8 cellular contexts compared by ENCODE assay signal in the genomic region with DNA sequence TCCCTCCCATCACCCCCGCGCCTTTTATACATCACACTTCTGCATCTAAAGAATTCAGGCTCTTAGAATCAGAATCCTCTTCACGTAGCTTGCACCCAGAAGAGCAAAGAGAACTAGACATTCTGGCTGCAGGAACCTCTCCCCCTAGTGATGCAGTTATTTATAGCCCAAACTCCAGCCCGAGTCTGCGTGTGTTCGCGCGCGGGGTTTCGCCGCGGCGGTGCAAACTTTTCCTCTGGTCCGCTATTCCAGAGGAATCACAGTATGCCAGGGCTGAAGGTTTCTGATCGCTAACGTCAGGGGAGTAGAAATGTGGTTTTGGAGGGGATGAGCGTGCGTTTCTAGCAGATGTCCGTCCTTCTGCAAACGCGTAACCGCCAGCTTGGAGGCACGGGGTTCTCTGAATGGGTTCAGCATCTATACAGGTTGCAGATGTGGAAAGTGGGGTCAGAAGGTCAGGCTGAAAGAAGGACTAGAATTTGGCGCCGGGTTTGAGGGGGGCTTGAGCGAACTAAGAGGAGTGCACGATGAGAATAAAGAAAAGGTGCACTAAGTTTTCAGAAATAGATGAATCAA. TPM values are rescaled to one million over a fixed set of nuclear protein-coding genes. Genes with fewer than 3 reads are reported as not detected.
DNase-seq lines count a peak whose midpoint lies in the region; ATAC-seq and TF ChIP-seq lines count a peak whose summit lies in the region.

No MANE protein-coding gene starts in this region.

- peak overlapping the region in 1 of 8 donors; percentile 47 for H3K27ac Mint-ChIP-seq in CD8-positive, alpha-beta memory T cell
- no peak overlapping the region for H3K27ac Mint-ChIP-seq in naive thymus-derived CD8-positive, alpha-beta T cell

- no peak overlapping the region for H3K9ac ChIP-seq in KMS-11

- H4K20me1 ChIP-seq in KMS-11 (ENCODE audit: insufficient read depth) = no peaks in the 10 kb centered on the region

- TF ChIP-seq CTCF in KMS-11 (conservative IDR thresholded peaks at IDR 0.05; ENCODE audit: low read depth, low read length) = no peak; the same call in 1 of the 2 replicates

- peak overlapping the region in 5 of 7 donors; percentile 8 to 62 (median 45) for H3K4me3 Mint-ChIP-seq in CD8-positive, alpha-beta memory T cell
- peak overlapping the region in 9 of 10 donors; percentile 48 to 81 (median 66) for H3K4me3 Mint-ChIP-seq in naive thymus-derived CD8-positive, alpha-beta T cell

- H2AFZ ChIP-seq in KMS-11 (ENCODE audit: low read depth) = peak overlapping the region; percentile 79

- POLR2A ChIA-PET in CD8-positive, alpha-beta memory T cell (lab: Charles Lee) = no interaction called here
- POLR2A ChIA-PET in naive thymus-derived CD8-positive, alpha-beta T cell (lab: Charles Lee) = no interaction called here

- no peak for DNase-seq in CD8-positive, alpha-beta memory T cell
- no peak for DNase-seq in naive thymus-derived CD8-positive, alpha-beta T cell
- no peak for DNase-seq in central memory CD4-positive, alpha-beta T cell
- DNase-seq in DMS79 (lab: John Stamatoyannopoulos, UW) = no peak
- DNase-seq in cerebellar cortex (ENCODE audit: low spot score) = no peak

- peaks cover 0 to 19% (median 5%) of the 10 kb centered on the region in 5 donors for H3K9me3 Mint-ChIP-seq in CD8-positive, alpha-beta memory T cell
- peaks cover 0 to 10% (median 0%) of the 10 kb centered on the region in 9 donors for H3K9me3 Mint-ChIP-seq in naive thymus-derived CD8-positive, alpha-beta T cell

- ATAC-seq in naive thymus-derived CD8-positive, alpha-beta T cell = no peak
- no peak for ATAC-seq in HG03439 (IDR thresholded peaks at IDR 0.05; ENCODE audit: unreplicated experiment)

- no peaks in the 10 kb centered on the region for H3K79me2 ChIP-seq in KMS-11 (ENCODE audit: insufficient read depth, low read depth)

- no peaks in the 10 kb centered on the region for H3K36me3 Mint-ChIP-seq in CD8-positive, alpha-beta memory T cell
- H3K36me3 Mint-ChIP-seq in naive thymus-derived CD8-positive, alpha-beta T cell = no peaks in the 10 kb centered on the region

- no peaks in the 10 kb centered on the region for H3K4me1 ChIP-seq in CD8-positive, alpha-beta memory T cell (ENCODE audit: insufficient read depth, low read length)
- peaks cover 4% of the 10 kb centered on the region for H3K4me1 ChIP-seq in KMS-11 (ENCODE audit: low read depth, poor library complexity, severe bottlenecking)

- no peak overlapping the region for H3K27ac ChIP-seq in CD8-positive, alpha-beta memory T cell (ENCODE audit: low read depth, low read length)
- H3K27ac ChIP-seq in KMS-11 = no peak overlapping the region
- peak overlapping the region; percentile 4 for H3K27ac ChIP-seq in cingulate gyrus (ENCODE audit: low read depth, low read length)

- CTCF ChIA-PET in CD8-positive, alpha-beta memory T cell (lab: Charles Lee) = no interaction called here

- H3K9me3 ChIP-seq in CD8-positive, alpha-beta memory T cell (ENCODE audit: low read length) = no peaks in the 10 kb centered on the region

- H3K4me3 ChIP-seq in CD8-positive, alpha-beta memory T cell (ENCODE audit: low read length) = no peak overlapping the region
- H3K4me3 ChIP-seq in KMS-11 (IDR thresholded peaks at IDR 0.05; ENCODE audit: insufficient read depth, low read depth, low read length) = no peak overlapping the region

- peaks cover 14% of the 10 kb centered on the region for H3K27me3 ChIP-seq in CD8-positive, alpha-beta memory T cell (ENCODE audit: insufficient read depth, low read length, poor library complexity, severe bottlenecking)
- H3K27me3 ChIP-seq in KMS-11 (ENCODE audit: insufficient read depth, low read depth) = no peaks in the 10 kb centered on the region

- no peaks in the 10 kb centered on the region for H3K36me3 ChIP-seq in CD8-positive, alpha-beta memory T cell (ENCODE audit: insufficient read depth, low read length)
- no peaks in the 10 kb centered on the region for H3K36me3 ChIP-seq in KMS-11 (ENCODE audit: insufficient read depth)

- H3K4me1 Mint-ChIP-seq in CD8-positive, alpha-beta memory T cell = peaks cover 8 to 22% (median 19%) of the 10 kb centered on the region in 3 donors
- peaks cover 2 to 29% (median 24%) of the 10 kb centered on the region in 4 donors for H3K4me1 Mint-ChIP-seq in naive thymus-derived CD8-positive, alpha-beta T cell

- peak overlapping the region; percentile 76 for H3K4me2 ChIP-seq in KMS-11

- peaks cover 29 to 49% of the 10 kb centered on the region in 2 donors for H3K27me3 Mint-ChIP-seq in CD8-positive, alpha-beta memory T cell
- H3K27me3 Mint-ChIP-seq in naive thymus-derived CD8-positive, alpha-beta T cell = peaks cover 9 to 56% (median 41%) of the 10 kb centered on the region in 5 donors

RNA-seq across cellular contexts. Expression of a gene that starts 1.9 kb away (rescaled TPM):
- total RNA-seq in CD8-positive, alpha-beta memory T cell = not detected
- not detected for polyA plus RNA-seq in CD8-positive, alpha-beta memory T cell
- not detected for total RNA-seq in naive thymus-derived CD8-positive, alpha-beta T cell
- polyA plus RNA-seq in naive thymus-derived CD8-positive, alpha-beta T cell = not detected
